Comparison of ENCODE assay signal across 10 cellular contexts in genomic region chr2:241875754-241876527, GRCh38. TPM values are rescaled to one million over a fixed set of nuclear protein-coding genes. Genes with fewer than 3 reads are reported as not detected.
DNase-seq lines count a peak whose midpoint lies in the region; ATAC-seq, FAIRE-seq and TF ChIP-seq lines count a peak whose summit lies in the region.
"Not testable (repeated sequence)": the region's sequence is repeated elsewhere in the genome, so short reads cannot be mapped to it uniquely, and the experiment has no call there.
"Had no signal": no experiment of that assay in that cellular context is flagged by ENCODE, and none has a peak within 500 bp of the region (broad histone marks: within the 10 kb centered on the region; RNA-seq: fewer than 3 reads in every experiment).

No MANE protein-coding gene starts in this region.

- TF ChIP-seq POLR2A in heart left ventricle (IDR thresholded peaks at IDR 0.05); transverse colon (IDR thresholded peaks at IDR 0.05): not testable (repeated sequence)

- CTCF ChIA-PET in activated CD4-positive, alpha-beta T cell treated with anti-CD3 and anti-CD28 coated beads for 36 hours (lab: Charles Lee) = not testable (repeated sequence)

- H3K27ac ChIP-seq in GM23248, heart left ventricle, transverse colon: not testable (repeated sequence)

- in situ Hi-C loops in GM23248 (cut with MboI); transverse colon (cut with MboI; ENCODE audit: low pct_ligation_motif_present in 1 of 4, low pct_unique_long_range_greater_than_20kb in 1 of 4, low sequenced_read_pairs in 3 of 4): not testable (repeated sequence)

- not testable (repeated sequence) for H3K4me3 Mint-ChIP-seq in activated CD4-positive, alpha-beta T cell treated with anti-CD3 and anti-CD28 coated beads for 36 hours
- H3K4me3 Mint-ChIP-seq in natural killer cell treated with Interleukin-12 subunit alpha and Interleukin-12 subunit beta and Interleukin-15 and Interleukin-18, amount 100 ng/mL, for 72 hours = peak overlapping the region; percentile 1

- not testable (repeated sequence) for H3K36me3 Mint-ChIP-seq in activated CD4-positive, alpha-beta T cell treated with anti-CD3 and anti-CD28 coated beads for 36 hours (ENCODE audit: low read depth); natural killer cell treated with Interleukin-12 subunit alpha and Interleukin-12 subunit beta and Interleukin-15 and Interleukin-18, amount 100 ng/mL, for 72 hours

- intact Hi-C loops in activated CD4-positive, alpha-beta T cell treated with anti-CD3 and anti-CD28 coated beads for 36 hours (cut with DNase I, micrococcal nuclease) = loop anchor here in 1 of 2 experiments (5.0 kb wide), 1 partner anchor 1024 kb away; no protein-coding TSS in a partner anchor
- intact Hi-C loops in heart left ventricle (cut with DNase I) = loop anchor here in 8 of 10 donors (5.0 to 10.0 kb wide), 5 partner anchors 139 to 171 kb away; partner anchors contain the start of genes D2HGDH (in 2 of the 8) and ING5 (in 1 of the 8)
- intact Hi-C loops in transverse colon (cut with DNase I; ENCODE audit: low total_unique reads) = not testable (repeated sequence)

- not testable (repeated sequence) for H3K79me2 ChIP-seq in GM23248 (ENCODE audit: insufficient read depth)

- H3K4me1 ChIP-seq in GM23248 (ENCODE audit: insufficient read depth); heart left ventricle; transverse colon: not testable (repeated sequence)

- TF ChIP-seq EP300 in transverse colon (IDR thresholded peaks at IDR 0.05; ENCODE audit: low read depth) = not testable (repeated sequence)

- H3K27ac Mint-ChIP-seq in activated CD4-positive, alpha-beta T cell treated with anti-CD3 and anti-CD28 coated beads for 36 hours; natural killer cell treated with Interleukin-12 subunit alpha and Interleukin-12 subunit beta and Interleukin-15 and Interleukin-18, amount 100 ng/mL, for 72 hours: not testable (repeated sequence)

- TF ChIP-seq CTCF in D721Med (IDR thresholded peaks at IDR 0.05; ENCODE audit: insufficient read depth, missing control alignments) (peak; percentile 41), cardiac fibroblast (IDR thresholded peaks at IDR 0.05; ENCODE audit: low read depth, low read length) (peak; percentile 34), heart left ventricle (IDR thresholded peaks at IDR 0.05) (peak in 10 of 12 donors; percentile 22 to 62 (median 42)), transverse colon (IDR thresholded peaks at IDR 0.05) (peak in 4 of 5 experiments; percentile 26 to 61 (median 36))

- not testable (repeated sequence) for FAIRE-seq in D721Med (lab: Jason Lieb, UNC)

- H3K9me2 ChIP-seq in GM23248 (ENCODE audit: insufficient read depth) = not testable (repeated sequence)

- not testable (repeated sequence) for H3K9me3 Mint-ChIP-seq in activated CD4-positive, alpha-beta T cell treated with anti-CD3 and anti-CD28 coated beads for 36 hours (ENCODE audit: low read depth); natural killer cell treated with Interleukin-12 subunit alpha and Interleukin-12 subunit beta and Interleukin-15 and Interleukin-18, amount 100 ng/mL, for 72 hours

- 49% methylated on average over 22 of the region's 22 CpGs for WGBS in GM23248 (ENCODE audit: low coverage in 1 of 2, low lambda C conversion rate in 2 of 2, missing lambda C conversion rate in 2 of 2), 2 experiments
- 47 to 55% (median 51%) methylated on average over 17 to 22 of the region's 22 CpGs for WGBS in heart left ventricle, 4 donors
- 45 to 100% methylated on average over 3 to 22 of the region's 22 CpGs for WGBS in transverse colon (ENCODE audit: low coverage in 1 of 2), 2 donors

- not testable (repeated sequence) for H4K20me1 ChIP-seq in GM23248 (ENCODE audit: insufficient read depth)

- not testable (repeated sequence) for H3F3A ChIP-seq in GM23248 (ENCODE audit: insufficient read depth)

- not testable (repeated sequence) for H2AFZ ChIP-seq in GM23248

- H3K27me3 ChIP-seq in GM23248 (replicated peaks; ENCODE audit: insufficient read depth); heart left ventricle; transverse colon: not testable (repeated sequence)

- not testable (repeated sequence) for DNase-seq in D721Med (ENCODE audit: insufficient read length, low spot score)
- DNase-seq in GM23248 (peak; percentile 39), NCI-H82 (lab: John Stamatoyannopoulos, UW) (peak; percentile 22), cardiac fibroblast (ENCODE audit: low read depth in 2 of 2) (peak in 1 of 2 donors; percentile 57), heart left ventricle (peak in 3 of 5 donors; percentile 61 to 72 (median 66)), transverse colon (peak; percentile 55)
- DNase-seq in activated CD4-positive, alpha-beta T cell treated with anti-CD3 and anti-CD28 coated beads for 36 hours = peak; percentile 76
- DNase-seq in natural killer cell treated with Interleukin-12 subunit alpha and Interleukin-12 subunit beta and Interleukin-15 and Interleukin-18, amount 100 ng/mL, for 72 hours (ENCODE audit: low spot score) = peak; percentile 76

- not testable (repeated sequence) for H3K36me3 ChIP-seq in GM23248 (ENCODE audit: low read depth); heart left ventricle; transverse colon

- not testable (repeated sequence) for H3K9ac ChIP-seq in GM23248

- H3K4me3 ChIP-seq in GM23248; cardiac fibroblast (replicated peaks in 1 of 2; ENCODE audit: low read depth in 2 of 2, low read length in 2 of 2); heart left ventricle; transverse colon: not testable (repeated sequence)

- POLR2A ChIA-PET in activated CD4-positive, alpha-beta T cell treated with anti-CD3 and anti-CD28 coated beads for 36 hours (lab: Charles Lee) = not testable (repeated sequence)

- not testable (repeated sequence) for H3K27me3 Mint-ChIP-seq in activated CD4-positive, alpha-beta T cell treated with anti-CD3 and anti-CD28 coated beads for 36 hours; natural killer cell treated with Interleukin-12 subunit alpha and Interleukin-12 subunit beta and Interleukin-15 and Interleukin-18, amount 100 ng/mL, for 72 hours

- not testable (repeated sequence) for ATAC-seq in activated CD4-positive, alpha-beta T cell treated with anti-CD3 and anti-CD28 coated beads for 36 hours; heart left ventricle; natural killer cell treated with Interleukin-12 subunit alpha and Interleukin-12 subunit beta and Interleukin-15 and Interleukin-18, amount 100 ng/mL, for 72 hours

- not testable (repeated sequence) for H3K9me3 ChIP-seq in GM23248 (ENCODE audit: low read depth); heart left ventricle; transverse colon

- H3K4me1 Mint-ChIP-seq in activated CD4-positive, alpha-beta T cell treated with anti-CD3 and anti-CD28 coated beads for 36 hours = peaks cover 19% of the 10 kb centered on the region
- peaks cover 22 to 26% of the 10 kb centered on the region in 2 donors for H3K4me1 Mint-ChIP-seq in natural killer cell treated with Interleukin-12 subunit alpha and Interleukin-12 subunit beta and Interleukin-15 and Interleukin-18, amount 100 ng/mL, for 72 hours (ENCODE audit: low read depth in 2 of 2)

- not testable (repeated sequence) for H3K4me2 ChIP-seq in GM23248 (ENCODE audit: unreplicated experiment)

RNA-seq across cellular contexts. Expression of gene RTP5, which starts 6.4 kb away (rescaled TPM):
- not detected in 2 replicates for total RNA-seq in GM23248 (2014; rRNA removed; shearing (Covaris generic))
- polyA plus RNA-seq in GM23248 (2016; fragmentation: Nextera tagmentation; extraction: Ambion mirVana) (not detected in 2 replicates), heart left ventricle (not detected)
- total RNA-seq in activated CD4-positive, alpha-beta T cell treated with anti-CD3 and anti-CD28 coated beads for 36 hours = under 1 TPM in 1 of 2 experiments, not detected in 1; 0.07 TPM
- total RNA-seq in heart left ventricle (not detected), transverse colon (under 1 TPM in 1 of 4 donors, not detected in 3; 0.16 TPM)
- not detected for total RNA-seq in natural killer cell treated with Interleukin-12 subunit alpha and Interleukin-12 subunit beta and Interleukin-15 and Interleukin-18, amount 100 ng/mL, for 72 hours
- total RNA-seq: aorta, foreskin keratinocyte had no signal
- polyA plus RNA-seq: aorta, foreskin keratinocyte had no signal

RNA-seq across cellular contexts. Expression of gene PDCD1, which starts 17.2 kb away (rescaled TPM):
- total RNA-seq in GM23248 (2014; rRNA removed; shearing (Covaris generic)) = not detected in 2 replicates
- polyA plus RNA-seq in GM23248 (2016; fragmentation: Nextera tagmentation; extraction: Ambion mirVana) = not detected in 2 replicates
- total RNA-seq in activated CD4-positive, alpha-beta T cell treated with anti-CD3 and anti-CD28 coated beads for 36 hours = 10 to 100 TPM; 33.2 to 37.2 TPM
- 1 to 10 TPM in 5 of 9 donors, under 1 TPM in 4; 0.27 to 7.6 (median 1.3) TPM for total RNA-seq in heart left ventricle
- 1 to 10 TPM; 3.3 to 4.7 TPM for polyA plus RNA-seq in heart left ventricle
- total RNA-seq in natural killer cell treated with Interleukin-12 subunit alpha and Interleukin-12 subunit beta and Interleukin-15 and Interleukin-18, amount 100 ng/mL, for 72 hours = under 1 TPM; 0.78 to 0.89 TPM
- under 1 TPM in 2 of 4 donors, not detected in 2; 0.55 to 0.64 TPM for total RNA-seq in transverse colon
- total RNA-seq: foreskin keratinocyte had no signal
- polyA plus RNA-seq: aorta, foreskin keratinocyte had no signal
